In the genomic region with DNA sequence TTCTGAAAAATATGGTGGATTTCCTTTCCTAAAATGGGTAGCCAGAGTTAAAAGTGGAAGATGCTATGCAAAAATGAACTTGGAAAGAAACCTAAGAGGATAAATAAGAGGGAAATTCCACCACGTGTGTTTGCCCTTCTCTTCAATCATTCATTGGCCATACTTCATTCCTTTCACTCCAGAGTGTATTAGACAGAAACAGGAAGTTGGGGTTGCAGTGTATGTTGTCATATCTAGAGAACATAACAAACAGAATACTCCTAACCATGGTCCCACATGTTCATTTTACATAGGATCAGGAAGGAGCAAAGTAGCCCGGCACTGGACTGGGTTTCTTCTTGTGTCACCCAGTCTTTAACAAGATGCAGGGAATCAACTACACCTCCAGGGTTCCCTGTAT, we compare ENCODE assay signal across 13 cellular contexts. TPM values are rescaled to one million over a fixed set of nuclear protein-coding genes. Genes with fewer than 3 reads are reported as not detected.
DNase-seq lines count a peak whose midpoint lies in the region; ATAC-seq and TF ChIP-seq lines count a peak whose summit lies in the region.
"Had no signal": no experiment of that assay in that cellular context is flagged by ENCODE, and none has a peak within 500 bp of the region (broad histone marks: within the 10 kb centered on the region; RNA-seq: fewer than 3 reads in every experiment).

No MANE protein-coding gene starts in this region.

- intact Hi-C loops in naive thymus-derived CD4-positive, alpha-beta T cell (cut with micrococcal nuclease): no loop called here

- ATAC-seq in GM19351 (IDR thresholded peaks at IDR 0.05; ENCODE audit: unreplicated experiment): peak; percentile 79
- ATAC-seq in HG03097 (IDR thresholded peaks at IDR 0.05; ENCODE audit: low FRiP score, unreplicated experiment): peak; percentile 45
- peak; percentile 63 for ATAC-seq in naive thymus-derived CD4-positive, alpha-beta T cell
- no peak for ATAC-seq in HG02678 (IDR thresholded peaks at IDR 0.05; ENCODE audit: unreplicated experiment)
- ATAC-seq: body of pancreas, WTC11 had no signal

- peaks cover 0 to 4% (median 0%) of the 10 kb centered on the region in 5 donors for H3K36me3 Mint-ChIP-seq in naive thymus-derived CD4-positive, alpha-beta T cell
- H3K36me3 Mint-ChIP-seq: WTC11 had no signal

- no peak overlapping the region for H3K4me3 Mint-ChIP-seq in naive thymus-derived CD4-positive, alpha-beta T cell
- H3K4me3 Mint-ChIP-seq: nephron progenitor cell, WTC11 had no signal

- POLR2A ChIA-PET in naive thymus-derived CD4-positive, alpha-beta T cell (lab: Charles Lee): no interaction called here

- no peaks in the 10 kb centered on the region for H3K36me3 ChIP-seq in naive thymus-derived CD4-positive, alpha-beta T cell (ENCODE audit: control insufficient read depth in 2 of 3, insufficient read depth in 3 of 3, low read length in 3 of 3)
- H3K36me3 ChIP-seq: esophagus muscularis mucosa had no signal

- peak overlapping the region in 1 of 9 donors; percentile 36 for H3K27ac Mint-ChIP-seq in naive thymus-derived CD4-positive, alpha-beta T cell
- H3K27ac Mint-ChIP-seq: nephron progenitor cell, WTC11 had no signal

- no peak overlapping the region for H3K4me3 ChIP-seq in naive thymus-derived CD4-positive, alpha-beta T cell (ENCODE audit: low read length)
- H3K4me3 ChIP-seq in coronary artery: no peak overlapping the region
- H3K4me3 ChIP-seq: body of pancreas, esophagus muscularis mucosa had no signal

- no peak overlapping the region for H3K27ac ChIP-seq in naive thymus-derived CD4-positive, alpha-beta T cell (ENCODE audit: low read depth, low read length)
- H3K27ac ChIP-seq in coronary artery: no peak overlapping the region
- H3K27ac ChIP-seq: body of pancreas, esophagus muscularis mucosa had no signal

- peaks cover 0 to 12% (median 4%) of the 10 kb centered on the region in 7 donors for H3K4me1 Mint-ChIP-seq in naive thymus-derived CD4-positive, alpha-beta T cell
- H3K4me1 Mint-ChIP-seq: nephron progenitor cell, WTC11 had no signal

- CTCF ChIA-PET in naive thymus-derived CD4-positive, alpha-beta T cell (lab: Charles Lee): interaction anchor here (0.6 to 0.7 kb wide), 2 partner anchors 50 to 51 kb away, joined by 3 read pairs; no protein-coding TSS in a partner anchor

- no peaks in the 10 kb centered on the region for H3K4me1 ChIP-seq in naive thymus-derived CD4-positive, alpha-beta T cell (ENCODE audit: control insufficient read depth in 2 of 2, insufficient read depth in 2 of 2, low read length in 2 of 2)
- H3K4me1 ChIP-seq: body of pancreas, esophagus muscularis mucosa had no signal

- no peaks in the 10 kb centered on the region for H3K9me3 ChIP-seq in naive thymus-derived CD4-positive, alpha-beta T cell (ENCODE audit: control insufficient read depth in 2 of 3, low read length in 3 of 3)
- H3K9me3 ChIP-seq: body of pancreas, esophagus muscularis mucosa had no signal

- H3K27me3 Mint-ChIP-seq in naive thymus-derived CD4-positive, alpha-beta T cell: no peaks in the 10 kb centered on the region

- DNase-seq in OCI-M2 (lab: John Stamatoyannopoulos, UW; ENCODE audit: unreplicated experiment) (peak; percentile 21), epidermal melanocyte (ENCODE audit: insufficient read length, low spot score) (no peak), coronary artery (ENCODE audit: low spot score) (no peak)
- no peak for DNase-seq in naive thymus-derived CD4-positive, alpha-beta T cell
- DNase-seq: activated T-cell treated with anti-CD3 and anti-CD28 coated beads, Interleukin-2, amount 50 U/mL, for 48 hours; body of pancreas; NCI-H2107; nephron progenitor cell had no signal

- no peaks in the 10 kb centered on the region for H3K9me3 Mint-ChIP-seq in naive thymus-derived CD4-positive, alpha-beta T cell
- H3K9me3 Mint-ChIP-seq: nephron progenitor cell, WTC11 had no signal

- H3K27me3 ChIP-seq in naive thymus-derived CD4-positive, alpha-beta T cell (ENCODE audit: control insufficient read depth in 2 of 2, insufficient read depth in 2 of 2, low read length in 2 of 2): no peaks in the 10 kb centered on the region
- H3K27me3 ChIP-seq: body of pancreas, esophagus muscularis mucosa had no signal

- TF ChIP-seq CTCF in coronary artery (IDR thresholded peaks at IDR 0.05): no peak

RNA-seq across cellular contexts. Expression of gene GPBP1, which starts 7.6 kb away (rescaled TPM):
- 100 to 1,000 TPM in 4 of 5 experiments, 10 to 100 TPM in 1; 99.2 to 149 (median 116) TPM for total RNA-seq in naive thymus-derived CD4-positive, alpha-beta T cell
- polyA plus RNA-seq in naive thymus-derived CD4-positive, alpha-beta T cell: 100 to 1,000 TPM in 1 of 2 donors, 10 to 100 TPM in 1; 97.1 to 112 TPM
